18 cellular contexts compared by ENCODE assay signal in genomic region chr7:109835577-109835976, GRCh38.
A peak's percentile ranks its signal among the peaks of the same experiment; 100 is the strongest.
DNase-seq lines count a peak whose midpoint lies in the region; ATAC-seq lines count a peak whose summit lies in the region.
"Had no signal": no experiment of that assay in that cellular context is flagged by ENCODE, and none has a peak within 500 bp of the region (broad histone marks: within the 10 kb centered on the region; RNA-seq: fewer than 3 reads in every experiment).

No MANE protein-coding gene starts in this region.

- no peaks in the 10 kb centered on the region for H3K79me1 ChIP-seq in mesendoderm (ENCODE audit: low read length)

- no peak overlapping the region for H3K4me2 ChIP-seq in mesendoderm (ENCODE audit: low read length)
- H3K4me2 ChIP-seq: GM23338 had no signal

- H3K27me3 ChIP-seq in mesendoderm (ENCODE audit: insufficient read depth, low read length, poor library complexity): no peaks in the 10 kb centered on the region

- H4K8ac ChIP-seq in mesendoderm (ENCODE audit: low read depth, low read length): no peak overlapping the region

- no peak overlapping the region for H3K18ac ChIP-seq in mesendoderm (ENCODE audit: low read length)

- no peak overlapping the region for H3K56ac ChIP-seq in mesendoderm (ENCODE audit: low read length)

- no peak overlapping the region for H2BK120ac ChIP-seq in mesendoderm (ENCODE audit: low read depth, low read length)

- no peak overlapping the region for H2BK15ac ChIP-seq in mesendoderm (replicated peaks; ENCODE audit: low read depth)

- H3K79me2 ChIP-seq in mesendoderm (ENCODE audit: control insufficient read depth, insufficient read depth, low read length): no peaks in the 10 kb centered on the region

- H3K23ac ChIP-seq in mesendoderm (ENCODE audit: low read length): no peak overlapping the region

- H2AK5ac ChIP-seq in mesendoderm (ENCODE audit: low read length): no peak overlapping the region

- no peak overlapping the region for H3K27ac ChIP-seq in mesendoderm (ENCODE audit: low read depth, low read length)

- no peak overlapping the region for H4K5ac ChIP-seq in mesendoderm (ENCODE audit: low read length)

- no peak overlapping the region for H3K4ac ChIP-seq in mesendoderm (ENCODE audit: low read depth, low read length)

- no peak overlapping the region for H3K4me3 ChIP-seq in mesendoderm (ENCODE audit: low read length)
- H3K4me3 ChIP-seq: GM12878, GM23338 had no signal

- H3K36me3 ChIP-seq in mesendoderm (ENCODE audit: control insufficient read depth, insufficient read depth, low read length): no peaks in the 10 kb centered on the region

- no peaks in the 10 kb centered on the region for H3K4me1 ChIP-seq in mesendoderm (ENCODE audit: control insufficient read depth, low read depth, low read length)

- DNase-seq in NCI-H345 (lab: John Stamatoyannopoulos, UW) (peak; percentile 11), NCI-H345 treated with DMSO at 0.1 percent for 48 hours (lab: John Stamatoyannopoulos, UW; ENCODE audit: unreplicated experiment) (no peak), COR-L47 (lab: John Stamatoyannopoulos, UW) (peak; percentile 19), NCI-H146 (lab: John Stamatoyannopoulos, UW) (peak; percentile 16), mesendoderm (peak; percentile 9), left lobe of liver (ENCODE audit: low spot score) (no peak)
- DNase-seq in stimulated activated CD4-positive, alpha-beta T cell treated with anti-CD3 and anti-CD28 coated beads, Interleukin-2, amount 100 ng/mL, for 24 hours: no peak
- DNase-seq: 8988T; C1 segment of cervical spinal cord; CD4-positive, alpha-beta memory T cell; DMS 273 treated with DMSO at 0.1 percent for 48 hours; DMS79; GDM1; H9 had no signal

- H2BK5ac ChIP-seq in mesendoderm (ENCODE audit: low read length): no peak overlapping the region

- ATAC-seq in left lobe of liver (no peak), GM21526 (IDR thresholded peaks at IDR 0.05; ENCODE audit: low FRiP score, unreplicated experiment) (no peak)
- ATAC-seq: GM12878, GM23338, HCT116 had no signal

- H3K9ac ChIP-seq in mesendoderm (ENCODE audit: low read length): no peak overlapping the region

Comparison
In these comparisons a context has a peak if more than half of its experiments do, and no peak if none do; other contexts are left out.
1. DNase-seq: peak in NCI-H345 (single experiment), COR-L47 (single experiment), NCI-H146 (single experiment) and mesendoderm (single experiment); none in NCI-H345 treated with DMSO at 0.1 percent for 48 hours (single experiment), stimulated activated CD4-positive, alpha-beta T cell treated with anti-CD3 and anti-CD28 coated beads, Interleukin-2, amount 100 ng/mL, for 24 hours (0 of 2) and left lobe of liver (single experiment).